Comparison of ENCODE assay signal across 9 cellular contexts in the genomic region with DNA sequence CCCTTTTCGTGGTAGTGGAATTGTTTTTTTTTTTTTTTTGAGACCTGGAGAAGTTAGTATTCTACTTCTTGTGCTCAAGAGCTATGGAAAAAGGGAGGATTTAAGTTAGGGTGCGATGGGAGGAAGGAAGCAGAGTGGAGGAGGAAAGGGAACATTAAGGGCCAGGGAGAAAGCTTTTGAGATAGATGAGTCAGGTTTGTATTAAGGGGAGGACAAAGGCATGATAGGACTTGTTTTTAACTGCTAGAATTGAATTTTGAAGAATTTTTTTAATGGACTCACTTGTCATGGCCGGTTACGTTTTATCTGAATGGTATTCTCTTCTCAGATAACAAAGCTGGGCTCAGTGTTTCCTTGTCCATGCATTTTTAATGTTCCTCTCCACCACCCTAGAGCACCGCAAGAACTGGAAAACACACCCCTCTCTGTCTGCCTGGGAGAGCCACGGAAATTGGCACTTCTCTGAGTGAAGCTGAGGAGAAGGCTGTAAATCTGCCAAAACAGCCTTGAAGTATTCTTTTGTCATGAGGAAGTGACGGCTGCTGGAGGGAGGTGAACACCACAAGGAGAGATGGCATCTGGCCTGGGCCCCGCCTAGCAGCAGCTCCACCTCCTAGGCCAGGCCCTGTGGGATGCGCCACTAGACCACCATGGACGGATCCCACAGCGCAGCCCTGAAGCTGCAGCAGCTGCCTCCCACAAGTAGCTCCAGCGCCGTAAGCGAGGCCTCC. TPM values are rescaled to one million over a fixed set of nuclear protein-coding genes. Genes with fewer than 3 reads are reported as not detected.
DNase-seq lines count a peak whose midpoint lies in the region; ATAC-seq and TF ChIP-seq lines count a peak whose summit lies in the region.
"Had no signal": no experiment of that assay in that cellular context is flagged by ENCODE, and none has a peak within 500 bp of the region (broad histone marks: within the 10 kb centered on the region; RNA-seq: fewer than 3 reads in every experiment).

No MANE protein-coding gene starts in this region.

- no peaks in the 10 kb centered on the region for H3K9me3 ChIP-seq in osteoblast (ENCODE audit: low read depth, low read length)

- H4K20me1 ChIP-seq in osteoblast (ENCODE audit: insufficient read depth, low read length), result no peaks in the 10 kb centered on the region

- H3K36me3 ChIP-seq in osteoblast (ENCODE audit: insufficient read depth, low read length), result peaks cover 25% of the 10 kb centered on the region

- peak overlapping the region; percentile 90 for H3K27ac ChIP-seq in osteoblast (ENCODE audit: low read depth, low read length)
- H3K27ac ChIP-seq: cardiac muscle cell had no signal

- ATAC-seq in activated CD4-positive, CD25-positive, alpha-beta regulatory T cell treated with anti-CD3 and anti-CD28 coated beads, Interleukin-2, amount 50 U/mL, for 24 hours, result no peak
- ATAC-seq in HG02763 (IDR thresholded peaks at IDR 0.05; ENCODE audit: unreplicated experiment) (no peak), HG03135 (IDR thresholded peaks at IDR 0.05; ENCODE audit: unreplicated experiment) (no peak)

- DNase-seq in GDM1 (lab: John Stamatoyannopoulos, UW), result peak; percentile 81
- DNase-seq in NCI-H2196 (lab: John Stamatoyannopoulos, UW; ENCODE audit: unreplicated experiment), result peak; percentile 80
- peak; percentile 65 for DNase-seq in cerebellar cortex (ENCODE audit: low spot score)
- DNase-seq in osteoblast (ENCODE audit: insufficient read length, low spot score, missing footprints), result no peak
- DNase-seq in GM13976 (ENCODE audit: low spot score), result no peak

- TF ChIP-seq CTCF in osteoblast (IDR thresholded peaks at IDR 0.05; ENCODE audit: extremely low read depth, low read depth, low read length) (no peak), GM13976 (IDR thresholded peaks at IDR 0.05; ENCODE audit: borderline replicate concordance, control extremely low read depth, extremely low read depth, insufficient read depth, missing control alignments) (no peak)

- in situ Hi-C loops in GM13976 (cut with MboI; ENCODE audit: low sequenced_read_pairs, unreplicated experiment), result no loop called here

- H3K4me3 ChIP-seq in osteoblast (ENCODE audit: insufficient read depth, low read length), result no peak overlapping the region
- H3K4me3 ChIP-seq: cardiac muscle cell had no signal

- H3K27me3 ChIP-seq in osteoblast (ENCODE audit: insufficient read depth, low read length), result no peaks in the 10 kb centered on the region
- H3K27me3 ChIP-seq: cardiac muscle cell had no signal

- H2AFZ ChIP-seq in osteoblast (ENCODE audit: low read length), result peak overlapping the region; percentile 0

- H3K4me1 ChIP-seq in osteoblast (ENCODE audit: insufficient read depth, low read length), result peaks cover 36% of the 10 kb centered on the region

- peaks cover 15% of the 10 kb centered on the region for H3K79me2 ChIP-seq in osteoblast (ENCODE audit: insufficient read depth, low read length)

- H3K4me2 ChIP-seq in osteoblast (ENCODE audit: insufficient read depth, low read length), result no peak overlapping the region

RNA-seq across cellular contexts. Expression of a gene that starts 3.5 kb away (rescaled TPM):
- total RNA-seq in osteoblast, result 29.2 and 31.8 TPM in 2 replicates

RNA-seq across cellular contexts. Expression of a gene that starts 5.5 kb away (rescaled TPM):
- total RNA-seq in osteoblast, result 7.2 and 7.4 TPM in 2 replicates

Comparison
In these comparisons a context has a peak if more than half of its experiments do, and no peak if none do; other contexts are left out.
1. DNase-seq: peak in GDM1 (single experiment), NCI-H2196 (single experiment) and cerebellar cortex (single experiment); none in osteoblast (single experiment) and GM13976 (single experiment).